16 cellular contexts compared by ENCODE assay signal in the genomic region with DNA sequence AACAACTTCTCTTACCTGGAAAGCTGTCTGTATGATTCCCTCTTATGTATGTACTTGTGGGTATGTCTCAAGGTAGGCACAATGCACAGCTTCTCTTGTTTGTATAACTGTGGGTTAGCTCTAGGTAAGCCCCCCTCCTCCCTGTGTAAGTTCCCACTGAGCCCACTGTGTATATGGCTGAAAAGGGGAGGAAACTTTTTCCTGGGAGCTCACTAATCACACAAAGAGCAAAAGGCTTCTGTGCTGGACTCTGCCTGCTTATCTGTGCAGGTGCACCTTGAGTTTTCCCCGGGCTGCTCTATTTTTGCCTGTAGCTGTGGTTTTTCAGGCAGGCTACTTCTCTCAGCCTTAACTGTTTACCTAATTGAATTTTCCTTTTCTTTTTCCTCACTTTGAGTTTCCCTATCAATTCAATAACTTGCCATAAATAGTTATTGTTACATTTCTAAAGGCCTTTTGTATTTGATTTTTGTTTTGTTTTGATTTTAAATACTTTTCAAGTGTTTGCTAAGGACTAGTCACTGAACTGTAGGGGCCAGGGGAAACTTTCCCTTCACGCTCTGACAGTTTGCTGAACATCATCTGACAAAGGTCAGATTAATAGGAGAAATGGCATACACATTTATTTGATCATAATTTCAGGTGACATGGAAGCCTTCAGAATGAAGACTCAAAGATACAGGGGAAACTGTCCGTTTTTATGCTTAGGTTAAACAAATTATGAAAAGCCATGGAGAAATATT.
DNase-seq lines count a peak whose midpoint lies in the region; ATAC-seq, FAIRE-seq and TF ChIP-seq lines count a peak whose summit lies in the region.
"Had no signal": no experiment of that assay in that cellular context is flagged by ENCODE, and none has a peak within 500 bp of the region (broad histone marks: within the 10 kb centered on the region; RNA-seq: fewer than 3 reads in every experiment).

No MANE protein-coding gene starts in this region.

- no peak for DNase-seq in GM12891 (ENCODE audit: insufficient read length, low spot score)
- DNase-seq in NAMALWA (ENCODE audit: low spot score), result peak; percentile 32
- peak; percentile 43 for DNase-seq in hepatocyte (ENCODE audit: low spot score)
- no peak for DNase-seq in central memory CD4-positive, alpha-beta T cell
- no peak for DNase-seq in GM13976 (ENCODE audit: low spot score)
- no peak for DNase-seq in dedifferentiated amniotic fluid mesenchymal stem cell (ENCODE audit: extremely low spot score)
- DNase-seq: activated CD4-positive, alpha-beta T cell treated with anti-CD3 and anti-CD28 coated beads for 48 hours; foreskin keratinocyte; NCI-H526 treated with DMSO at 0.1 percent for 48 hours; stimulated activated CD4-positive, alpha-beta T cell treated with anti-CD3 and anti-CD28 coated beads, Interleukin-4, amount 100 ng/mL, for 24 hours; substantia nigra had no signal

- H3K27ac ChIP-seq in hepatocyte, result peak overlapping the region; percentile 81
- H3K27ac ChIP-seq: coronary artery, foreskin keratinocyte had no signal

- H3K4me1 ChIP-seq in hepatocyte (ENCODE audit: insufficient read depth), result peaks cover 11% of the 10 kb centered on the region

- WGBS in hepatocyte (ENCODE audit: low lambda C conversion rate, missing lambda C conversion rate), result 50% methylated on average over 3 of the region's 3 CpGs

- peak overlapping the region; percentile 46 for H2AFZ ChIP-seq in hepatocyte

- H3K9me3 ChIP-seq in hepatocyte (ENCODE audit: low read depth), result no peaks in the 10 kb centered on the region

- peak; percentile 71 for FAIRE-seq in GM12891 (lab: Jason Lieb, UNC)

- no peaks in the 10 kb centered on the region for H3K27me3 ChIP-seq in hepatocyte
- H3K27me3 ChIP-seq: foreskin keratinocyte had no signal

- no peak for TF ChIP-seq CTCF in hepatocyte (IDR thresholded peaks at IDR 0.05; ENCODE audit: poor library complexity)
- no peak for TF ChIP-seq CTCF in GM13976 (IDR thresholded peaks at IDR 0.05; ENCODE audit: borderline replicate concordance, control extremely low read depth, extremely low read depth, insufficient read depth, missing control alignments)

- ATAC-seq in GM21786 (IDR thresholded peaks at IDR 0.05; ENCODE audit: unreplicated experiment), result peak; percentile 69
- no peak for ATAC-seq in GM19397 (IDR thresholded peaks at IDR 0.05; ENCODE audit: unreplicated experiment)
- ATAC-seq: activated naive CD4-positive, alpha-beta T cell treated with anti-CD3 and anti-CD28 coated beads, Interleukin-2, amount 50 U/mL, for 72 hours; foreskin keratinocyte; SK-N-SH treated with all-trans-retinoic acid at 6 μM for 48 hours had no signal

- H3K79me2 ChIP-seq in hepatocyte, result no peaks in the 10 kb centered on the region

- H3K9me2 ChIP-seq in hepatocyte (replicated peaks; ENCODE audit: insufficient read depth), result no peaks in the 10 kb centered on the region

- no peaks in the 10 kb centered on the region for H3K36me3 ChIP-seq in hepatocyte (replicated peaks; ENCODE audit: insufficient read depth, low read depth)

- peak overlapping the region; percentile 67 for H3K4me2 ChIP-seq in hepatocyte

- no peak for TF ChIP-seq POLR2A in GM12891 (IDR thresholded peaks at IDR 0.05; ENCODE audit: low read depth, low read length)

- in situ Hi-C loops in GM13976 (cut with MboI; ENCODE audit: low sequenced_read_pairs, unreplicated experiment), result no loop called here

- H3K4me3 ChIP-seq in hepatocyte, result no peak overlapping the region
- H3K4me3 ChIP-seq: coronary artery had no signal

- no peaks in the 10 kb centered on the region for H4K20me1 ChIP-seq in hepatocyte (ENCODE audit: insufficient read depth, poor library complexity, severe bottlenecking)

TF ChIP-seq in GM12891, 5 proteins besides CTCF, POLR2A, EP300 and RAD21:
- TF ChIP-seq PAX5 (IDR thresholded peaks at IDR 0.05; ENCODE audit: insufficient read depth, low read length, severe bottlenecking) (no peak), TAF1 (IDR thresholded peaks at IDR 0.05; ENCODE audit: low read depth, low read length) (no peak), POU2F2 (IDR thresholded peaks at IDR 0.05; ENCODE audit: low read depth, low read length) (no peak), POLR2AphosphoS5 (IDR thresholded peaks at IDR 0.05; ENCODE audit: low read depth, low read length) (no peak), SPI1 (IDR thresholded peaks at IDR 0.05; ENCODE audit: low read depth, low read length) (no peak)

Comparison
In these comparisons a context has a peak if more than half of its experiments do, and no peak if none do; other contexts are left out.
1. DNase-seq: peak in NAMALWA (single experiment) and hepatocyte (single experiment); none in GM12891 (single experiment), central memory CD4-positive, alpha-beta T cell (single experiment), GM13976 (single experiment) and dedifferentiated amniotic fluid mesenchymal stem cell (single experiment).